In genomic region chr4:132893787-132894186, GRCh38 we compare ENCODE assay signal across 23 cellular contexts.
"Had no signal": no experiment of that assay in that cellular context is flagged by ENCODE, and none has a peak within 500 bp of the region (broad histone marks: within the 10 kb centered on the region; RNA-seq: fewer than 3 reads in every experiment).

No MANE protein-coding gene starts in this region.

- H3K4me2 ChIP-seq: PC-9 had no signal

- H3K4me1 Mint-ChIP-seq: IgD-negative memory B cell had no signal

- H3K4me3 Mint-ChIP-seq: IgD-negative memory B cell had no signal

- H3K27ac ChIP-seq: HL-60, PC-9, Peyer's patch, SJCRH30 had no signal

- H3K27ac Mint-ChIP-seq: IgD-negative memory B cell had no signal

- H3K36me3 Mint-ChIP-seq: IgD-negative memory B cell had no signal

- H2AFZ ChIP-seq: PC-9 had no signal

- H3K27me3 ChIP-seq: MG63, Peyer's patch, SJCRH30 had no signal

- H3K4me3 ChIP-seq: K562, MG63, PC-9, Peyer's patch, SJCRH30 had no signal

- H3K9me3 ChIP-seq: MG63, SJCRH30 had no signal

- H3K4me1 ChIP-seq: Peyer's patch, SJCRH30 had no signal

- H3K36me3 ChIP-seq: MG63, Peyer's patch, SJCRH30 had no signal

- H3K27me3 Mint-ChIP-seq: IgD-negative memory B cell had no signal

- DNase-seq: MG63, NCI-H1092, NCI-H1105 treated with DMSO at 0.1 percent for 48 hours, NCI-H1417 treated with DMSO at 0.1 percent for 48 hours, NCI-H146, NCI-H1694 treated with DMSO at 0.1 percent for 48 hours, NCI-H1930, NCI-H2081, NCI-H2171, NCI-H226, NCI-H446, NCI-H510A, NCI-H524 treated with DMSO at 0.1 percent for 48 hours, NCI-H69, NCI-H774, OCI-M1, PC-9, Peyer's patch, SHP77 treated with DMSO at 0.1 percent for 48 hours, SJCRH30 had no signal
